Comparison of ENCODE assay signal across 16 cellular contexts in genomic region chr6:44261581-44261980, GRCh38. TPM values are rescaled to one million over a fixed set of nuclear protein-coding genes. Genes with fewer than 3 reads are reported as not detected.
A peak's percentile ranks its signal among the peaks of the same experiment; 100 is the strongest.
DNase-seq lines count a peak whose midpoint lies in the region; ATAC-seq and TF ChIP-seq lines count a peak whose summit lies in the region.
"Had no signal": no experiment of that assay in that cellular context is flagged by ENCODE, and none has a peak within 500 bp of the region (broad histone marks: within the 10 kb centered on the region; RNA-seq: fewer than 3 reads in every experiment).

No MANE protein-coding gene starts in this region.

- H3K4me1 Mint-ChIP-seq in activated T-cell treated with anti-CD3 and anti-CD28 coated beads, Interleukin-2, amount 50 U/mL, for 24 hours (ENCODE audit: low read depth) = peaks cover 54% of the 10 kb centered on the region
- H3K4me1 Mint-ChIP-seq in activated T-cell treated with anti-CD3 and anti-CD28 coated beads, Interleukin-2, amount 50 U/mL, for 4 hours (ENCODE audit: low read depth) = peaks cover 49% of the 10 kb centered on the region
- H3K4me1 Mint-ChIP-seq in T-helper 17 cell = peaks cover 49% of the 10 kb centered on the region

- H3K4me3 Mint-ChIP-seq in activated T-cell treated with anti-CD3 and anti-CD28 coated beads, Interleukin-2, amount 50 U/mL, for 24 hours = no peak overlapping the region
- no peak overlapping the region for H3K4me3 Mint-ChIP-seq in activated T-cell treated with anti-CD3 and anti-CD28 coated beads, Interleukin-2, amount 50 U/mL, for 4 hours
- H3K4me3 Mint-ChIP-seq in T-helper 17 cell = peak overlapping the region; percentile 71
- H3K4me3 Mint-ChIP-seq: GM23338 had no signal

- intact Hi-C loops in spleen (cut with DNase I; ENCODE audit: low total_unique reads) = no loop called here

- H3K27me3 Mint-ChIP-seq in activated T-cell treated with anti-CD3 and anti-CD28 coated beads, Interleukin-2, amount 50 U/mL, for 24 hours = no peaks in the 10 kb centered on the region
- no peaks in the 10 kb centered on the region for H3K27me3 Mint-ChIP-seq in activated T-cell treated with anti-CD3 and anti-CD28 coated beads, Interleukin-2, amount 50 U/mL, for 4 hours (ENCODE audit: low read depth)
- no peaks in the 10 kb centered on the region for H3K27me3 Mint-ChIP-seq in T-helper 17 cell
- H3K27me3 Mint-ChIP-seq: activated CD4-positive, alpha-beta T cell treated with anti-CD3 and anti-CD28 coated beads for 36 hours; effector memory CD8-positive, alpha-beta T cell had no signal

- H3K9me3 Mint-ChIP-seq in activated T-cell treated with anti-CD3 and anti-CD28 coated beads, Interleukin-2, amount 50 U/mL, for 24 hours = no peaks in the 10 kb centered on the region
- no peaks in the 10 kb centered on the region for H3K9me3 Mint-ChIP-seq in activated T-cell treated with anti-CD3 and anti-CD28 coated beads, Interleukin-2, amount 50 U/mL, for 4 hours
- H3K9me3 Mint-ChIP-seq: CD8-positive, alpha-beta memory T cell; effector memory CD8-positive, alpha-beta T cell had no signal

- peak overlapping the region in 3 of 8 donors; percentile 90 to 95 (median 91) for H3K4me3 ChIP-seq in spleen
- H3K4me3 ChIP-seq: GM23338, SJCRH30 had no signal

- no peak for DNase-seq in activated T-cell treated with anti-CD3 and anti-CD28 coated beads, Interleukin-2, amount 50 U/mL, for 24 hours
- DNase-seq in activated T-cell treated with anti-CD3 and anti-CD28 coated beads, Interleukin-2, amount 50 U/mL, for 4 hours = no peak
- DNase-seq in T-helper 17 cell (no peak), spleen (peak; percentile 78), dedifferentiated amniotic fluid mesenchymal stem cell (ENCODE audit: extremely low spot score) (no peak)
- DNase-seq: activated CD4-positive, alpha-beta T cell treated with anti-CD3 and anti-CD28 coated beads for 36 hours; effector memory CD8-positive, alpha-beta T cell; NCI-H2029 treated with DMSO at 0.1 percent for 48 hours; PC-3; SJCRH30; T1000 had no signal

- H3K27ac Mint-ChIP-seq in activated T-cell treated with anti-CD3 and anti-CD28 coated beads, Interleukin-2, amount 50 U/mL, for 24 hours = peak overlapping the region; percentile 3
- H3K27ac Mint-ChIP-seq in T-helper 17 cell = peak overlapping the region; percentile 99

- WGBS in spleen, 5 donors = 78 to 93% (median 87%) methylated on average over 5 to 8 of the region's 8 CpGs

- no peaks in the 10 kb centered on the region for H3K27me3 ChIP-seq in spleen (replicated peaks in 1 of 7)
- H3K27me3 ChIP-seq: SJCRH30 had no signal

- H3K9me3 ChIP-seq in T-helper 17 cell (ENCODE audit: control insufficient read depth, low read length, poor library complexity, severe bottlenecking) = no peaks in the 10 kb centered on the region
- H3K9me3 ChIP-seq in spleen = no peaks in the 10 kb centered on the region
- H3K9me3 ChIP-seq: SJCRH30 had no signal

- H3K36me3 ChIP-seq in spleen = peaks cover 2 to 50% (median 34%) of the 10 kb centered on the region in 6 donors
- H3K36me3 ChIP-seq: SJCRH30 had no signal

- H3K4me1 ChIP-seq in spleen = peaks cover 39 to 94% (median 86%) of the 10 kb centered on the region in 6 donors

- ATAC-seq in activated T-cell treated with anti-CD3 and anti-CD28 coated beads, Interleukin-2, amount 50 U/mL, for 4 hours = no peak
- ATAC-seq in T-helper 17 cell (no peak), SK-N-SH treated with all-trans-retinoic acid at 6 μM for 48 hours (no peak)
- ATAC-seq: activated CD4-positive, alpha-beta T cell treated with anti-CD3 and anti-CD28 coated beads for 36 hours; effector memory CD8-positive, alpha-beta T cell; GM23338; PC-3 had no signal

- no peak for TF ChIP-seq POLR2A in spleen (IDR thresholded peaks at IDR 0.05)

- peak overlapping the region; percentile 94 to 98 (median 96) for H3K27ac ChIP-seq in spleen
- H3K27ac ChIP-seq: SJCRH30 had no signal

- no peak for TF ChIP-seq CTCF in spleen (IDR thresholded peaks at IDR 0.05 in 8 of 11, conservative IDR thresholded peaks at IDR 0.05 in 3 of 11)

- peaks cover 76% of the 10 kb centered on the region for H3K36me3 Mint-ChIP-seq in activated T-cell treated with anti-CD3 and anti-CD28 coated beads, Interleukin-2, amount 50 U/mL, for 24 hours (ENCODE audit: low read depth)
- peaks cover 30% of the 10 kb centered on the region for H3K36me3 Mint-ChIP-seq in activated T-cell treated with anti-CD3 and anti-CD28 coated beads, Interleukin-2, amount 50 U/mL, for 4 hours (ENCODE audit: insufficient read depth)
- peaks cover 10% of the 10 kb centered on the region for H3K36me3 Mint-ChIP-seq in T-helper 17 cell (ENCODE audit: low read depth)

TF ChIP-seq in SK-N-SH treated with all-trans-retinoic acid at 6 μM for 48 hours, 23 proteins besides CTCF, POLR2A, EP300 and RAD21 (continues in another document):
- TF ChIP-seq ZFP30 (CRISPR knock-in tag; IDR thresholded peaks at IDR 0.05) = no peak
- TF ChIP-seq ISL1 (CRISPR knock-in tag; IDR thresholded peaks at IDR 0.05) = no peak
- no peak for TF ChIP-seq OSR1 (CRISPR knock-in tag; IDR thresholded peaks at IDR 0.05)
- TF ChIP-seq CSRNP3 (CRISPR knock-in tag; IDR thresholded peaks at IDR 0.05) = no peak
- TF ChIP-seq CREB5 (CRISPR knock-in tag; IDR thresholded peaks at IDR 0.05; ENCODE audit: low read depth) = no peak
- TF ChIP-seq ZNF70 (CRISPR knock-in tag; IDR thresholded peaks at IDR 0.05) = no peak
- no peak for TF ChIP-seq GLIS3 (CRISPR knock-in tag; IDR thresholded peaks at IDR 0.05)
- TF ChIP-seq TOX (CRISPR knock-in tag; IDR thresholded peaks at IDR 0.05; ENCODE audit: borderline replicate concordance) = no peak
- no peak for TF ChIP-seq BACH2 (CRISPR knock-in tag; IDR thresholded peaks at IDR 0.05; ENCODE audit: borderline replicate concordance)
- TF ChIP-seq POU6F1 (CRISPR knock-in tag; IDR thresholded peaks at IDR 0.05; ENCODE audit: borderline replicate concordance, low read depth) = no peak

RNA-seq across cellular contexts. Expression of gene NFKBIE, which starts 3.8 kb away (rescaled TPM):
- total RNA-seq in activated T-cell treated with anti-CD3 and anti-CD28 coated beads, Interleukin-2, amount 50 U/mL, for 4 hours = 10 to 100 TPM; 30.0 to 36.4 (median 33.1) TPM
- total RNA-seq in T-helper 17 cell = 10 to 100 TPM; 59.2 to 62.8 TPM
- total RNA-seq in spleen = 10 to 100 TPM; 32.2 to 89.7 (median 60.7) TPM
- 10 to 100 TPM; 41.3 to 49.8 (median 42.3) TPM for polyA plus RNA-seq in spleen

RNA-seq across cellular contexts. Expression of gene SLC35B2, which starts 4.3 kb away (rescaled TPM):
- 10 to 100 TPM; 35.0 to 42.5 (median 40.8) TPM for total RNA-seq in activated T-cell treated with anti-CD3 and anti-CD28 coated beads, Interleukin-2, amount 50 U/mL, for 4 hours
- 10 to 100 TPM; 14.7 to 15.2 TPM for total RNA-seq in T-helper 17 cell
- total RNA-seq in spleen = 10 to 100 TPM; 22.4 to 30.4 (median 27.9) TPM
- 10 to 100 TPM; 17.6 to 22.0 (median 21.7) TPM for polyA plus RNA-seq in spleen

RNA-seq across cellular contexts. Expression of gene TMEM151B, which starts 8.7 kb away (rescaled TPM):
- total RNA-seq in activated T-cell treated with anti-CD3 and anti-CD28 coated beads, Interleukin-2, amount 50 U/mL, for 4 hours = under 1 TPM in 2 of 3 donors, not detected in 1; 0.03 to 0.05 TPM
- not detected for total RNA-seq in T-helper 17 cell
- under 1 TPM in 1 of 7 donors, not detected in 6; 0.17 TPM for total RNA-seq in spleen
- under 1 TPM in 2 of 3 donors, not detected in 1; 0.03 to 0.11 TPM for polyA plus RNA-seq in spleen
- total RNA-seq: CD8-positive, alpha-beta memory T cell; mesenteric fat pad; NCI-H460; PC-3 had no signal
- polyA plus RNA-seq: CD8-positive, alpha-beta memory T cell had no signal

RNA-seq across cellular contexts. Expression of gene HSP90AB1, which starts 14.7 kb away (rescaled TPM):
- total RNA-seq in activated T-cell treated with anti-CD3 and anti-CD28 coated beads, Interleukin-2, amount 50 U/mL, for 4 hours = 1,000 to 10,000 TPM; 3,050 to 3,190 (median 3,088) TPM
- total RNA-seq in T-helper 17 cell (100 to 1,000 TPM; 454 to 478 TPM), spleen (100 to 1,000 TPM; 372 to 546 (median 415) TPM)
- 100 to 1,000 TPM; 196 to 330 (median 302) TPM for polyA plus RNA-seq in spleen

RNA-seq across cellular contexts. Expression of gene SLC29A1, which starts 38.2 kb away (rescaled TPM):
- total RNA-seq in activated T-cell treated with anti-CD3 and anti-CD28 coated beads, Interleukin-2, amount 50 U/mL, for 4 hours = 100 to 1,000 TPM; 165 to 199 (median 181) TPM
- total RNA-seq in T-helper 17 cell (1 to 10 TPM; 1.4 to 3.4 TPM), spleen (10 to 100 TPM; 28.3 to 49.4 (median 33.7) TPM)
- polyA plus RNA-seq in spleen = 10 to 100 TPM in 1 of 3 donors, 1 to 10 TPM in 2; 8.5 to 18.4 (median 9.2) TPM
